ENCODE assay signal across 10 cellular contexts in genomic region chr15:88627463-88627862, GRCh38. TPM values are rescaled to one million over a fixed set of nuclear protein-coding genes. Genes with fewer than 3 reads are reported as not detected.
A peak's percentile ranks its signal among the peaks of the same experiment; 100 is the strongest.
DNase-seq lines count a peak whose midpoint lies in the region; ATAC-seq and TF ChIP-seq lines count a peak whose summit lies in the region.
"Had no signal": no experiment of that assay in that cellular context is flagged by ENCODE, and none has a peak within 500 bp of the region (broad histone marks: within the 10 kb centered on the region; RNA-seq: fewer than 3 reads in every experiment).

No MANE protein-coding gene starts in this region.

- H3K4me1 ChIP-seq in mucosa of descending colon (ENCODE audit: low read depth) = peaks cover 24% of the 10 kb centered on the region

- peak; percentile 26 for DNase-seq in HT1080 (ENCODE audit: low read depth)
- peak; percentile 66 for DNase-seq in activated T-cell treated with anti-CD3 and anti-CD28 coated beads, Interleukin-2, amount 50 U/mL, for 1 hour
- DNase-seq in mucosa of descending colon = peak; percentile 37 to 78 (median 67)
- DNase-seq in iPS-NIHi11 (ENCODE audit: low spot score) = no peak
- no peak for DNase-seq in kidney glomerular epithelial cell (lab: John Stamatoyannopoulos, UW)
- DNase-seq in hippocampal formation (lab: John Stamatoyannopoulos, UW) = no peak
- DNase-seq in anterior cingulate cortex (lab: John Stamatoyannopoulos, UW) = no peak
- DNase-seq: foreskin melanocyte, GOT3 had no signal

- intact Hi-C loops in mucosa of descending colon (cut with DNase I, micrococcal nuclease) = no loop called here

- no peaks in the 10 kb centered on the region for H3K9me3 ChIP-seq in mucosa of descending colon

- H3K4me3 ChIP-seq in mucosa of descending colon = no peak overlapping the region

- ATAC-seq in GM18498 (IDR thresholded peaks at IDR 0.05; ENCODE audit: unreplicated experiment) = peak; percentile 34
- peak; percentile 70 for ATAC-seq in mucosa of descending colon

- no peak for TF ChIP-seq CTCF in mucosa of descending colon (IDR thresholded peaks at IDR 0.05)

- no peaks in the 10 kb centered on the region for H3K36me3 ChIP-seq in mucosa of descending colon (ENCODE audit: low read depth)

RNA-seq across cellular contexts. Expression of gene AEN, which starts 6.3 kb away (rescaled TPM):
- 137 and 162 TPM in 2 replicates for total RNA-seq in HT1080 (2014; rRNA removed; shearing (Covaris generic))
- 68.9 and 73.8 TPM in 2 replicates for polyA plus RNA-seq in HT1080 (2015; cell fraction: cytosol; rRNA removed)
- 98.0 and 98.9 TPM in 2 replicates for polyA plus RNA-seq in HT1080 (2015; cell fraction: nucleus; rRNA removed)
- 10 to 100 TPM in 2 of 3 donors, 1 to 10 TPM in 1; 8.9 to 22.6 (median 13.3) TPM for total RNA-seq in mucosa of descending colon

RNA-seq across cellular contexts. Expression of gene ISG20, which starts 11.4 kb away (rescaled TPM):
- 39.1 and 48.9 TPM in 2 replicates for total RNA-seq in HT1080 (2014; rRNA removed; shearing (Covaris generic))
- 20.9 and 27.8 TPM in 2 replicates for polyA plus RNA-seq in HT1080 (2015; cell fraction: cytosol; rRNA removed)
- polyA plus RNA-seq in HT1080 (2015; cell fraction: nucleus; rRNA removed) = 12.1 and 18.8 TPM in 2 replicates
- 10 to 100 TPM; 32.2 to 69.0 (median 55.4) TPM for total RNA-seq in mucosa of descending colon

Comparison
In these comparisons a context has a peak if more than half of its experiments do, and no peak if none do; other contexts are left out.
1. DNase-seq: peak in HT1080 (single experiment), activated T-cell treated with anti-CD3 and anti-CD28 coated beads, Interleukin-2, amount 50 U/mL, for 1 hour (single experiment) and mucosa of descending colon (3 of 3); none in iPS-NIHi11 (single experiment), kidney glomerular epithelial cell (single experiment), hippocampal formation (0 of 2) and anterior cingulate cortex (0 of 58).